16 cellular contexts compared by ENCODE assay signal in the genomic region with DNA sequence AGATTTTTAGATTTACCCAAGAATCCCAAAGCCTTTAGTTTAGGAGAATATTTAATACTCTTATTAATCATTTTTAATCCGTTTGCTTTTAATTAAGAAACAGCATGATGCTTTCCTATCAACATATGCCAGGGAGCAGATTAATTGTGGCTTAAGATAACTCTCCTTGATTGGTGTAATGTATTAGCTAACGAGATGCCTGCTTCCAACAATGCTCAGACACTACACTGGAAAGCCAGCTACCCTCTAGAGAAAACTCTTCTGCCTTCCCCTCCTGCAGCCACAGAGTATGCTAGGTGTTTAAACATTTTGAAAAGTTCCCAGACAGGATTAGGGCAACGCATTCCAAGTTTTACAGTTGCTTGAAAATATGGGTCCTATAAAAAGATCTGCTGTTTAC.
DNase-seq lines count a peak whose midpoint lies in the region; ATAC-seq and TF ChIP-seq lines count a peak whose summit lies in the region.
"Had no signal": no experiment of that assay in that cellular context is flagged by ENCODE, and none has a peak within 500 bp of the region (broad histone marks: within the 10 kb centered on the region; RNA-seq: fewer than 3 reads in every experiment).

No MANE protein-coding gene starts in this region.

- H3K79me2 ChIP-seq in PC-3 (ENCODE audit: low read length), result no peaks in the 10 kb centered on the region

- H3K4me1 Mint-ChIP-seq in activated CD4-positive, alpha-beta memory T cell treated with anti-CD3 and anti-CD28 coated beads for 36 hours (ENCODE audit: low read depth), result peaks cover 40% of the 10 kb centered on the region
- peaks cover 28% of the 10 kb centered on the region for H3K4me1 Mint-ChIP-seq in mesothelial cell of epicardium

- peaks cover 33 to 51% (median 45%) of the 10 kb centered on the region in 10 experiments for H3K4me1 ChIP-seq in BLaER1 treated with 17β-estradiol and CSF1 and Interleukin-3, amounts not matched to agents 10 nM and 100 nM
- H3K4me1 ChIP-seq in PC-3 (ENCODE audit: insufficient read depth, low read length), result no peaks in the 10 kb centered on the region

- no peaks in the 10 kb centered on the region for H3K27me3 ChIP-seq in BLaER1 treated with 17β-estradiol and CSF1 and Interleukin-3, amounts not matched to agents 10 nM and 100 nM
- H3K27me3 ChIP-seq in PC-3 (ENCODE audit: low read length), result no peaks in the 10 kb centered on the region
- H3K27me3 ChIP-seq: heart right ventricle, neural progenitor cell had no signal

- DNase-seq in D341Med (ENCODE audit: low spot score), result peak; percentile 81
- DNase-seq in activated CD4-positive, alpha-beta memory T cell treated with anti-CD3 and anti-CD28 coated beads for 36 hours, result no peak
- no peak for DNase-seq in mesothelial cell of epicardium (ENCODE audit: low spot score in 2 of 2, unreplicated experiment in 2 of 2)
- no peak for DNase-seq in PC-3
- DNase-seq in CD1c-positive myeloid dendritic cell (ENCODE audit: extremely low spot score), result no peak
- DNase-seq in NCI-H1092 treated with DMSO at 0.1 percent for 48 hours (lab: John Stamatoyannopoulos, UW), result no peak
- DNase-seq: DMS79, HCEC 1CT, heart right ventricle, NCI-H187 treated with DMSO at 0.1 percent for 48 hours, NCI-H446 treated with DMSO at 0.1 percent for 48 hours, OCI-M1, right cardiac atrium had no signal

- H3K4me3 ChIP-seq in BLaER1 treated with 17β-estradiol and CSF1 and Interleukin-3, amounts not matched to agents 10 nM and 100 nM, result no peak overlapping the region
- H3K4me3 ChIP-seq in PC-3 (ENCODE audit: low read length), result no peak overlapping the region
- H3K4me3 ChIP-seq: heart right ventricle, neural progenitor cell had no signal

- no peaks in the 10 kb centered on the region for H3K9me2 ChIP-seq in PC-3 (replicated peaks; ENCODE audit: low read length)

- TF ChIP-seq CTCF in mesothelial cell of epicardium (IDR thresholded peaks at IDR 0.05; ENCODE audit: unreplicated experiment) (no peak), PC-3 (conservative IDR thresholded peaks at IDR 0.05; ENCODE audit: low read depth, low read length) (no peak)

- H3K36me3 ChIP-seq in BLaER1 treated with 17β-estradiol and CSF1 and Interleukin-3, amounts not matched to agents 10 nM and 100 nM, result peaks cover 52 to 86% (median 80%) of the 10 kb centered on the region in 11 experiments
- H3K36me3 ChIP-seq in PC-3 (ENCODE audit: low read depth, low read length), result peaks cover 14% of the 10 kb centered on the region; the same call in 1 of the 2 replicates

- H3K9me3 Mint-ChIP-seq in activated CD4-positive, alpha-beta memory T cell treated with anti-CD3 and anti-CD28 coated beads for 36 hours, result no peaks in the 10 kb centered on the region
- no peaks in the 10 kb centered on the region for H3K9me3 Mint-ChIP-seq in mesothelial cell of epicardium
- H3K9me3 Mint-ChIP-seq: activated naive CD4-positive, alpha-beta T cell treated with anti-CD3 and anti-CD28 coated beads, Interleukin-2, amount 50 U/mL, for 72 hours; neural progenitor cell had no signal

- H4K20me1 ChIP-seq in BLaER1 treated with 17β-estradiol and CSF1 and Interleukin-3, amounts not matched to agents 10 nM and 100 nM, result no peaks in the 10 kb centered on the region
- no peaks in the 10 kb centered on the region for H4K20me1 ChIP-seq in PC-3 (ENCODE audit: low read length)

- CTCF ChIA-PET in activated CD4-positive, alpha-beta memory T cell treated with anti-CD3 and anti-CD28 coated beads for 36 hours (lab: Charles Lee), result no interaction called here
- CTCF ChIA-PET in PC-3 (lab: Charles Lee), result no interaction called here

- intact Hi-C loops in activated CD4-positive, alpha-beta memory T cell treated with anti-CD3 and anti-CD28 coated beads for 36 hours (cut with micrococcal nuclease), result no loop called here
- intact Hi-C loops in PC-3 (cut with micrococcal nuclease), result no loop called here

- H3K36me3 Mint-ChIP-seq in activated CD4-positive, alpha-beta memory T cell treated with anti-CD3 and anti-CD28 coated beads for 36 hours, result peaks cover 34% of the 10 kb centered on the region
- H3K36me3 Mint-ChIP-seq in mesothelial cell of epicardium, result peaks cover 10% of the 10 kb centered on the region

- BruUV-seq in PC-3 (replicated peaks; lab: Mats Ljungman, UMichigan), result no TSS peak

- H3K4me3 Mint-ChIP-seq in activated CD4-positive, alpha-beta memory T cell treated with anti-CD3 and anti-CD28 coated beads for 36 hours, result no peak overlapping the region
- H3K4me3 Mint-ChIP-seq in mesothelial cell of epicardium, result no peak overlapping the region
- H3K4me3 Mint-ChIP-seq: neural progenitor cell had no signal

- no peaks in the 10 kb centered on the region for H3K27me3 Mint-ChIP-seq in activated CD4-positive, alpha-beta memory T cell treated with anti-CD3 and anti-CD28 coated beads for 36 hours
- no peaks in the 10 kb centered on the region for H3K27me3 Mint-ChIP-seq in mesothelial cell of epicardium (ENCODE audit: low read depth)

- no peaks in the 10 kb centered on the region for H3K9me3 ChIP-seq in BLaER1 treated with 17β-estradiol and CSF1 and Interleukin-3, amounts not matched to agents 10 nM and 100 nM (replicated peaks in 1 of 11)
- no peaks in the 10 kb centered on the region for H3K9me3 ChIP-seq in PC-3 (ENCODE audit: low read length)
- H3K9me3 ChIP-seq: heart right ventricle had no signal

- ATAC-seq in PC-3, result no peak
- ATAC-seq: right cardiac atrium had no signal

- H3K27ac ChIP-seq in BLaER1 treated with 17β-estradiol and CSF1 and Interleukin-3, amounts not matched to agents 10 nM and 100 nM, result peak overlapping the region; percentile 81 to 96 (median 91); a peak in 21 of 22 replicates
- H3K27ac ChIP-seq in PC-3 (ENCODE audit: low read length), result no peak overlapping the region
- H3K27ac ChIP-seq: neural progenitor cell had no signal

- no peak overlapping the region for H2AFZ ChIP-seq in PC-3 (ENCODE audit: low read length)
- H2AFZ ChIP-seq: neural progenitor cell had no signal

- peak overlapping the region in 7 of 11 experiments; percentile 70 to 84 (median 77); a peak in 12 of 22 replicates for H3K9ac ChIP-seq in BLaER1 treated with 17β-estradiol and CSF1 and Interleukin-3, amounts not matched to agents 10 nM and 100 nM
- H3K9ac ChIP-seq in PC-3 (ENCODE audit: low read length), result no peak overlapping the region
- H3K9ac ChIP-seq: neural progenitor cell had no signal

- no peaks in the 10 kb centered on the region for H3F3A ChIP-seq in PC-3 (ENCODE audit: low read length, unreplicated experiment)

- POLR2A ChIA-PET in activated CD4-positive, alpha-beta memory T cell treated with anti-CD3 and anti-CD28 coated beads for 36 hours (lab: Charles Lee), result no interaction called here
- POLR2A ChIA-PET in PC-3 (lab: Charles Lee; ENCODE audit: unreplicated experiment), result no interaction called here

- peak overlapping the region; percentile 76 for H3K27ac Mint-ChIP-seq in activated CD4-positive, alpha-beta memory T cell treated with anti-CD3 and anti-CD28 coated beads for 36 hours
- H3K27ac Mint-ChIP-seq in mesothelial cell of epicardium, result peak overlapping the region; percentile 12
- H3K27ac Mint-ChIP-seq: neural progenitor cell had no signal

- H3K4me2 ChIP-seq in BLaER1 treated with 17β-estradiol and CSF1 and Interleukin-3, amounts not matched to agents 10 nM and 100 nM, result peak overlapping the region; percentile 56 to 88 (median 80); a peak in 21 of 22 replicates
- H3K4me2 ChIP-seq in PC-3 (ENCODE audit: low read length), result no peak overlapping the region
- H3K4me2 ChIP-seq: neural progenitor cell had no signal
